In genomic region chrX:50770702-50771101, GRCh38 we compare ENCODE assay signal across 19 cellular contexts. TPM values are rescaled to one million over a fixed set of nuclear protein-coding genes. Genes with fewer than 3 reads are reported as not detected.
DNase-seq lines count a peak whose midpoint lies in the region; ATAC-seq and TF ChIP-seq lines count a peak whose summit lies in the region.
"Had no signal": no experiment of that assay in that cellular context is flagged by ENCODE, and none has a peak within 500 bp of the region (broad histone marks: within the 10 kb centered on the region; RNA-seq: fewer than 3 reads in every experiment).

No MANE protein-coding gene starts in this region.

- H3K27ac ChIP-seq in GM23338 (ENCODE audit: low read depth) (no peak overlapping the region), PC-9 (no peak overlapping the region)
- H3K27ac ChIP-seq: BLaER1 treated with 17β-estradiol and CSF1 and Interleukin-3, amounts not matched to agents 10 nM and 100 nM; GM23248; vagina had no signal

- peaks cover 3% of the 10 kb centered on the region for H3K27me3 Mint-ChIP-seq in GM23338 (ENCODE audit: insufficient read depth, low read depth, poor library complexity)

- H3F3A ChIP-seq in GM23338 (replicated peaks; ENCODE audit: low read depth): no peaks in the 10 kb centered on the region
- H3F3A ChIP-seq in PC-9 (ENCODE audit: insufficient read depth, low read depth): no peaks in the 10 kb centered on the region

- H3K4me1 Mint-ChIP-seq in GM23338: peaks cover 28% of the 10 kb centered on the region
- H3K4me1 Mint-ChIP-seq: activated T-helper 17 cell treated with anti-CD3 and anti-CD28 coated beads, Interleukin-2, amount 50 U/mL, for 72 hours; IgD-negative memory B cell had no signal

- no peaks in the 10 kb centered on the region for H3K9me3 Mint-ChIP-seq in GM23338
- H3K9me3 Mint-ChIP-seq: activated T-helper 17 cell treated with anti-CD3 and anti-CD28 coated beads, Interleukin-2, amount 50 U/mL, for 72 hours; IgD-negative memory B cell had no signal

- no peaks in the 10 kb centered on the region for H3K4me1 ChIP-seq in GM23338 (ENCODE audit: insufficient read depth)
- no peaks in the 10 kb centered on the region for H3K4me1 ChIP-seq in PC-9 (replicated peaks; ENCODE audit: insufficient read depth)
- H3K4me1 ChIP-seq: BLaER1 treated with 17β-estradiol and CSF1 and Interleukin-3, amounts not matched to agents 10 nM and 100 nM had no signal

- H3K9me3 ChIP-seq in PC-9 (ENCODE audit: insufficient read depth, low read depth): no peaks in the 10 kb centered on the region
- H3K9me3 ChIP-seq: vagina had no signal

- H4K20me1 ChIP-seq in GM23338 (replicated peaks; ENCODE audit: insufficient read depth) (no peaks in the 10 kb centered on the region), PC-9 (ENCODE audit: insufficient read depth) (no peaks in the 10 kb centered on the region)

- no peak overlapping the region for H3K27ac Mint-ChIP-seq in GM23338
- H3K27ac Mint-ChIP-seq: activated T-helper 17 cell treated with anti-CD3 and anti-CD28 coated beads, Interleukin-2, amount 50 U/mL, for 72 hours; IgD-negative memory B cell had no signal

- DNase-seq in GM23338 (ENCODE audit: low spot score) (peak; percentile 5), PC-9 (peak; percentile 51 to 57), glomerular visceral epithelial cell (ENCODE audit: extremely low spot score) (peak; percentile 22), renal cortical epithelial cell (ENCODE audit: low read depth) (peak; percentile 72), NCI-H1694 (lab: John Stamatoyannopoulos, UW) (no peak), middle frontal gyrus (ENCODE audit: extremely low spot score, low spot score) (no peak)
- DNase-seq: aorta; DND-41; effector CD4-positive, alpha-beta T cell; GM23248; midbrain; NCI-H345; stimulated activated naive CD4-positive, alpha-beta T cell had no signal

- no peaks in the 10 kb centered on the region for H3K36me3 ChIP-seq in GM23338 (ENCODE audit: insufficient read depth)
- no peaks in the 10 kb centered on the region for H3K36me3 ChIP-seq in PC-9 (ENCODE audit: low read depth)
- H3K36me3 ChIP-seq: BLaER1 treated with 17β-estradiol and CSF1 and Interleukin-3, amounts not matched to agents 10 nM and 100 nM; vagina had no signal

- intact Hi-C loops in PC-9 (cut with micrococcal nuclease; ENCODE audit: unreplicated experiment): no loop called here

- CTCF ChIA-PET in PC-9 (lab: Charles Lee): no interaction called here

- no TSS peak for BruUV-seq in PC-9 (replicated peaks; lab: Mats Ljungman, UMichigan)

- TF ChIP-seq CTCF in GM23338 (conservative IDR thresholded peaks at IDR 0.05; ENCODE audit: low read depth in 2 of 2) (no peak), PC-9 (conservative IDR thresholded peaks at IDR 0.05) (no peak)

- POLR2A ChIA-PET in PC-9 (lab: Charles Lee; ENCODE audit: unreplicated experiment): no interaction called here

- H3K27me3 ChIP-seq in GM23338 (ENCODE audit: insufficient read depth) (no peaks in the 10 kb centered on the region), PC-9 (ENCODE audit: insufficient read depth, low read depth) (no peaks in the 10 kb centered on the region)
- H3K27me3 ChIP-seq: vagina had no signal

- H3K9me2 ChIP-seq in GM23338 (ENCODE audit: insufficient read depth) (no peaks in the 10 kb centered on the region), PC-9 (ENCODE audit: insufficient read depth) (no peaks in the 10 kb centered on the region)

- H3K79me2 ChIP-seq in GM23338 (replicated peaks; ENCODE audit: insufficient read depth) (no peaks in the 10 kb centered on the region), PC-9 (ENCODE audit: low read depth) (no peaks in the 10 kb centered on the region)

- ATAC-seq in GM23338: no peak
- no peak for ATAC-seq in HG03280 (IDR thresholded peaks at IDR 0.05; ENCODE audit: unreplicated experiment)
- ATAC-seq: activated T-helper 17 cell treated with anti-CD3 and anti-CD28 coated beads, Interleukin-2, amount 50 U/mL, for 72 hours had no signal

- H3K4me3 Mint-ChIP-seq in GM23338: no peak overlapping the region
- H3K4me3 Mint-ChIP-seq: activated T-helper 17 cell treated with anti-CD3 and anti-CD28 coated beads, Interleukin-2, amount 50 U/mL, for 72 hours; IgD-negative memory B cell had no signal

- H2AFZ ChIP-seq in GM23338 (no peak overlapping the region), PC-9 (no peak overlapping the region)
- H2AFZ ChIP-seq: GM23248 had no signal

- H3K36me3 Mint-ChIP-seq in GM23338 (ENCODE audit: low read depth): no peaks in the 10 kb centered on the region
- H3K36me3 Mint-ChIP-seq: IgD-negative memory B cell had no signal

- no peak overlapping the region for H3K4me3 ChIP-seq in GM23338
- no peak overlapping the region for H3K4me3 ChIP-seq in PC-9
- H3K4me3 ChIP-seq: BLaER1 treated with 17β-estradiol and CSF1 and Interleukin-3, amounts not matched to agents 10 nM and 100 nM; GM23248; smooth muscle cell; vagina had no signal

- H3K4me2 ChIP-seq in GM23338 (no peak overlapping the region), PC-9 (no peak overlapping the region)
- H3K4me2 ChIP-seq: BLaER1 treated with 17β-estradiol and CSF1 and Interleukin-3, amounts not matched to agents 10 nM and 100 nM; smooth muscle cell had no signal

TF ChIP-seq in GM23338, 12 proteins besides CTCF, POLR2A, EP300 and RAD21 (continues in another document):
- TF ChIP-seq ZNF331 (CRISPR knock-in tag; IDR thresholded peaks at IDR 0.05; ENCODE audit: low read depth): no peak
- no peak for TF ChIP-seq ETS1 (IDR thresholded peaks at IDR 0.05)
- TF ChIP-seq, protein P1, sequence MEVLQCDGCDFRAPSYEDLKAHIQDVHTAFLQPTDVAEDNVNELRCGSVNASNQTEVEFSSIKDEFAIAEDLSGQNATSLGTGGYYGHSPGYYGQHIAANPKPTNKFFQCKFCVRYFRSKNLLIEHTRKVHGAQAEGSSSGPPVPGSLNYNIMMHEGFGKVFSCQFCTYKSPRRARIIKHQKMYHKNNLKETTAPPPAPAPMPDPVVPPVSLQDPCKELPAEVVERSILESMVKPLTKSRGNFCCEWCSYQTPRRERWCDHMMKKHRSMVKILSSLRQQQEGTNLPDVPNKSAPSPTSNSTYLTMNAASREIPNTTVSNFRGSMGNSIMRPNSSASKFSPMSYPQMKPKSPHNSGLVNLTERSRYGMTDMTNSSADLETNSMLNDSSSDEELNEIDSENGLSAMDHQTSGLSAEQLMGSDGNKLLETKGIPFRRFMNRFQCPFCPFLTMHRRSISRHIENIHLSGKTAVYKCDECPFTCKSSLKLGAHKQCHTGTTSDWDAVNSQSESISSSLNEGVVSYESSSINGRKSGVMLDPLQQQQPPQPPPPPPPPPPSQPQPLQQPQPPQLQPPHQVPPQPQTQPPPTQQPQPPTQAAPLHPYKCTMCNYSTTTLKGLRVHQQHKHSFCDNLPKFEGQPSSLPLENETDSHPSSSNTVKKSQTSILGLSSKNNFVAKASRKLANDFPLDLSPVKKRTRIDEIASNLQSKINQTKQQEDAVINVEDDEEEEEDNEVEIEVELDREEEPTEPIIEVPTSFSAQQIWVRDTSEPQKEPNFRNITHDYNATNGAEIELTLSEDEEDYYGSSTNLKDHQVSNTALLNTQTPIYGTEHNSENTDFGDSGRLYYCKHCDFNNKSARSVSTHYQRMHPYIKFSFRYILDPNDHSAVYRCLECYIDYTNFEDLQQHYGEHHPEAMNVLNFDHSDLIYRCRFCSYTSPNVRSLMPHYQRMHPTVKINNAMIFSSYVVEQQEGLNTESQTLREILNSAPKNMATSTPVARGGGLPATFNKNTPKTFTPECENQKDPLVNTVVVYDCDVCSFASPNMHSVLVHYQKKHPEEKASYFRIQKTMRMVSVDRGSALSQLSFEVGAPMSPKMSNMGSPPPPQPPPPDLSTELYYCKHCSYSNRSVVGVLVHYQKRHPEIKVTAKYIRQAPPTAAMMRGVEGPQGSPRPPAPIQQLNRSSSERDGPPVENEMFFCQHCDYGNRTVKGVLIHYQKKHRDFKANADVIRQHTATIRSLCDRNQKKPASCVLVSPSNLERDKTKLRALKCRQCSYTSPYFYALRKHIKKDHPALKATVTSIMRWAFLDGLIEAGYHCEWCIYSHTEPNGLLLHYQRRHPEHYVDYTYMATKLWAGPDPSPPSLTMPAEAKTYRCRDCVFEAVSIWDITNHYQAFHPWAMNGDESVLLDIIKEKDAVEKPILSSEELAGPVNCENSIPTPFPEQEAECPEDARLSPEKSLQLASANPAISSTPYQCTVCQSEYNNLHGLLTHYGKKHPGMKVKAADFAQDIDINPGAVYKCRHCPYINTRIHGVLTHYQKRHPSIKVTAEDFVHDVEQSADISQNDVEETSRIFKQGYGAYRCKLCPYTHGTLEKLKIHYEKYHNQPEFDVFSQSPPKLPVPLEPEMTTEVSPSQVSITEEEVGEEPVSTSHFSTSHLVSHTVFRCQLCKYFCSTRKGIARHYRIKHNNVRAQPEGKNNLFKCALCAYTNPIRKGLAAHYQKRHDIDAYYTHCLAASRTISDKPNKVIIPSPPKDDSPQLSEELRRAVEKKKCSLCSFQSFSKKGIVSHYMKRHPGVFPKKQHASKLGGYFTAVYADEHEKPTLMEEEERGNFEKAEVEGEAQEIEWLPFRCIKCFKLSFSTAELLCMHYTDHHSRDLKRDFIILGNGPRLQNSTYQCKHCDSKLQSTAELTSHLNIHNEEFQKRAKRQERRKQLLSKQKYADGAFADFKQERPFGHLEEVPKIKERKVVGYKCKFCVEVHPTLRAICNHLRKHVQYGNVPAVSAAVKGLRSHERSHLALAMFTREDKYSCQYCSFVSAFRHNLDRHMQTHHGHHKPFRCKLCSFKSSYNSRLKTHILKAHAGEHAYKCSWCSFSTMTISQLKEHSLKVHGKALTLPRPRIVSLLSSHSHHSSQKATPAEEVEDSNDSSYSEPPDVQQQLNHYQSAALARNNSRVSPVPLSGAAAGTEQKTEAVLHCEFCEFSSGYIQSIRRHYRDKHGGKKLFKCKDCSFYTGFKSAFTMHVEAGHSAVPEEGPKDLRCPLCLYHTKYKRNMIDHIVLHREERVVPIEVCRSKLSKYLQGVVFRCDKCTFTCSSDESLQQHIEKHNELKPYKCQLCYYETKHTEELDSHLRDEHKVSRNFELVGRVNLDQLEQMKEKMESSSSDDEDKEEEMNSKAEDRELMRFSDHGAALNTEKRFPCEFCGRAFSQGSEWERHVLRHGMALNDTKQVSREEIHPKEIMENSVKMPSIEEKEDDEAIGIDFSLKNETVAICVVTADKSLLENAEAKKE (CRISPR knock-in tag; IDR thresholded peaks at IDR 0.05): no peak
- no peak for TF ChIP-seq POLR2AphosphoS5 (IDR thresholded peaks at IDR 0.05; ENCODE audit: low read depth)
- TF ChIP-seq NANOG (IDR thresholded peaks at IDR 0.05; ENCODE audit: borderline replicate concordance): no peak

RNA-seq across cellular contexts. Expression of gene SHROOM4, which starts 43.3 kb away (rescaled TPM):
- 7.9 and 8.5 TPM in 2 replicates for total RNA-seq in GM23338 (2014; rRNA removed; shearing (Covaris generic))
- 1.4 and 1.9 TPM in 2 replicates for polyA plus RNA-seq in GM23338 (2016; fragmentation: Nextera tagmentation; extraction: Ambion mirVana)
- total RNA-seq in PC-9 (2021) (0.85 and 1.1 TPM in 2 replicates), renal cortical epithelial cell (4.9 and 12.7 TPM in 2 replicates)
- total RNA-seq: activated T-helper 17 cell treated with anti-CD3 and anti-CD28 coated beads, Interleukin-2, amount 50 U/mL, for 72 hours had no signal
- polyA plus RNA-seq: IgD-negative memory B cell had no signal

Comparison
In these comparisons a context has a peak if more than half of its experiments do, and no peak if none do; other contexts are left out.
1. DNase-seq: peak in GM23338 (single experiment), PC-9 (2 of 2), glomerular visceral epithelial cell (single experiment) and renal cortical epithelial cell (single experiment); none in NCI-H1694 (single experiment) and middle frontal gyrus (single experiment).